12 cellular contexts compared by ENCODE assay signal in the genomic region with DNA sequence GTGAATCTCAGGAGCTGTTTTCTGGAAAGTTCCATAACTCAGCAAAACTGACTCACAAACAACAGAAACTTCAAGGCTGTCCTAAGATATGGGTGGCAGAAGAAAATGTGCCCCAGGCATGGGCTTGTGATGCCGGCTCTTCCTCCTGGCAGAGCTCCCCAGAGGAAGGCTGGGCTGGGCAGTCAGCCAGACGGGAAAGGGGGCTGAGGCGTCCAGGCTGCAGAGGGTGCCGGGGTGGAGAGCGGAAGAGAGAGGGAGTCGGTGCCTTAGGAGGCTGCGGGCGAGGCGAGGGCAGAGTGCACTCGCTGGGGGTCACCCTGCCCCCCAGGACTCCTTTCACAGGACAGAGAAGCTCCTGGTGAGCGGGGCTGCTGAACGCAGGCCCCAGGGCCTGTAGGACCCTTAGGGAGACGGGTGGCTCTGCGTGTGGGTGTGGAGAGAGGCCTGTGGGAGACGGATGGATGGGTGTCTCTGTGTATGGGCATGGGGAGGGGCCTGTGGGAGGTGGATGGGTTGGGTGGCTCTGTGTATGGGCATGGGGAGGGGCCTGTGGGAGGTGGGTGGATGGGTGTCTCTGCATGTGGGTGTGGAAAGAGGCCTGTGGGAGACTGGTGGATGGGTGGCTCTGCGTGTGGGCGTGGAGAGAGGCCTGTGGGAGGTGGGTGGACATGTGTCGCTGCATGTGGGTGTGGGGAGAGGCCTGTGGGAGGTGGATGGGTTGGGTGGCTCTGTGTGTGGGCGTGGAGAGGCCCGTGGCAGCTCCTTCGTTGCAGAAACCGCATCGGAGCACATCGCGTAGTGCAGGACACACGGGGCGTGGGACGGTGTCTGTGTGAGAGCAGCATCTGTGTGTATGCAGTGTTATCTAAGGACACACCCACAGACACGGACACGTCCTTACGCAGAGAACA. TPM values are rescaled to one million over a fixed set of nuclear protein-coding genes. Genes with fewer than 3 reads are reported as not detected.
A peak's percentile ranks its signal among the peaks of the same experiment; 100 is the strongest.
DNase-seq lines count a peak whose midpoint lies in the region; ATAC-seq and TF ChIP-seq lines count a peak whose summit lies in the region.
"Had no signal": no experiment of that assay in that cellular context is flagged by ENCODE, and none has a peak within 500 bp of the region (broad histone marks: within the 10 kb centered on the region; RNA-seq: fewer than 3 reads in every experiment).

No MANE protein-coding gene starts in this region.

- H3K27ac Mint-ChIP-seq in MCF 10A (ENCODE audit: low read depth, unreplicated experiment) (peak overlapping the region; percentile 37), progenitor cell of endocrine pancreas (peak overlapping the region; percentile 73)
- H3K27ac Mint-ChIP-seq: CD8-positive, alpha-beta T cell had no signal

- ATAC-seq in right cardiac atrium: peak; percentile 40 to 58
- ATAC-seq: CD8-positive, alpha-beta T cell; GM12878 had no signal

- no peaks in the 10 kb centered on the region for H3K27me3 Mint-ChIP-seq in MCF 10A (ENCODE audit: insufficient read depth, unreplicated experiment)
- H3K27me3 Mint-ChIP-seq in progenitor cell of endocrine pancreas: no peaks in the 10 kb centered on the region

- H3K36me3 Mint-ChIP-seq in MCF 10A (ENCODE audit: insufficient read depth, unreplicated experiment) (peaks cover 16% of the 10 kb centered on the region), progenitor cell of endocrine pancreas (ENCODE audit: insufficient read depth) (peaks cover 26% of the 10 kb centered on the region)

- H3K4me1 Mint-ChIP-seq in MCF 10A (ENCODE audit: insufficient read depth, unreplicated experiment) (peaks cover 36% of the 10 kb centered on the region), progenitor cell of endocrine pancreas (ENCODE audit: low read depth) (peaks cover 8% of the 10 kb centered on the region)

- in situ Hi-C loops in GM23248 (cut with MboI): no loop called here

- H3K27me3 ChIP-seq in GM23248 (replicated peaks; ENCODE audit: insufficient read depth): no peaks in the 10 kb centered on the region
- no peaks in the 10 kb centered on the region for H3K27me3 ChIP-seq in right cardiac atrium (ENCODE audit: control insufficient read depth, insufficient read depth)
- H3K27me3 ChIP-seq in prostate gland (replicated peaks; ENCODE audit: insufficient read depth): no peaks in the 10 kb centered on the region
- H3K27me3 ChIP-seq in MG63: no peaks in the 10 kb centered on the region

- H3K27ac ChIP-seq in GM23248 (peak overlapping the region; percentile 83), right cardiac atrium (ENCODE audit: low read length) (no peak overlapping the region), prostate gland (no peak overlapping the region)

- no peaks in the 10 kb centered on the region for H3K9me2 ChIP-seq in GM23248 (ENCODE audit: insufficient read depth)

- peaks cover 92% of the 10 kb centered on the region for H3K79me2 ChIP-seq in GM23248 (ENCODE audit: insufficient read depth)

- no peak overlapping the region for H2AFZ ChIP-seq in GM23248

- BruUV-seq in MCF 10A (replicated peaks; lab: Mats Ljungman, UMichigan): no TSS peak

- POLR2A ChIA-PET in MCF 10A (lab: Yijun Ruan, JAX): interaction anchor here (0.6 kb wide), 2 partner anchors 43 to 283 kb away, joined by 3 read pairs; no protein-coding TSS in a partner anchor

- H4K20me1 ChIP-seq in GM23248 (ENCODE audit: insufficient read depth): no peaks in the 10 kb centered on the region

- DNase-seq in GM23248 (peak; percentile 76), MCF 10A (ENCODE audit: unreplicated experiment) (peak; percentile 68), right cardiac atrium (peak in 2 of 3 donors; percentile 79 to 83), progenitor cell of endocrine pancreas (ENCODE audit: low spot score, unreplicated experiment) (no peak), NCI-H345 (lab: John Stamatoyannopoulos, UW) (no peak), prostate gland (ENCODE audit: low spot score) (no peak), MG63 (no peak)
- no peak for DNase-seq in activated effector memory CD4-positive, alpha-beta T cell treated with Interleukin-2 at 50 U/mL for 16 hours
- DNase-seq: CD8-positive, alpha-beta T cell; glutamatergic neuron; NCI-H187 treated with DMSO at 0.1 percent for 48 hours had no signal

- H3K4me3 Mint-ChIP-seq in MCF 10A (ENCODE audit: unreplicated experiment): no peak overlapping the region
- no peak overlapping the region for H3K4me3 Mint-ChIP-seq in progenitor cell of endocrine pancreas (ENCODE audit: low read depth)
- H3K4me3 Mint-ChIP-seq: CD8-positive, alpha-beta T cell had no signal

- intact Hi-C loops in MCF 10A (cut with micrococcal nuclease) (no loop called here), right cardiac atrium (cut with DNase I) (no loop called here), prostate gland (cut with DNase I) (no loop called here)

- no peaks in the 10 kb centered on the region for H3K36me3 ChIP-seq in GM23248 (ENCODE audit: low read depth)
- H3K36me3 ChIP-seq in prostate gland: no peaks in the 10 kb centered on the region
- no peaks in the 10 kb centered on the region for H3K36me3 ChIP-seq in MG63

- H3K9me3 ChIP-seq in GM23248 (ENCODE audit: low read depth) (no peaks in the 10 kb centered on the region), right cardiac atrium (ENCODE audit: control insufficient read depth, low read length) (no peaks in the 10 kb centered on the region), prostate gland (no peaks in the 10 kb centered on the region), MG63 (no peaks in the 10 kb centered on the region)

- H3K4me1 ChIP-seq in GM23248 (ENCODE audit: insufficient read depth) (peaks cover 21% of the 10 kb centered on the region), right cardiac atrium (ENCODE audit: control insufficient read depth, insufficient read depth, low read length) (peaks cover 7% of the 10 kb centered on the region), prostate gland (replicated peaks) (no peaks in the 10 kb centered on the region)

- CTCF ChIA-PET in MCF 10A (lab: Yijun Ruan, JAX): no interaction called here

- 54 to 55% methylated on average over 27 to 31 of the region's 31 CpGs for WGBS in GM23248 (ENCODE audit: low coverage in 1 of 2, low lambda C conversion rate in 2 of 2, missing lambda C conversion rate in 2 of 2), 2 experiments
- WGBS in right cardiac atrium: 54% methylated on average over 31 of the region's 31 CpGs
- WGBS in prostate gland: 69% methylated on average over 31 of the region's 31 CpGs

- no peaks in the 10 kb centered on the region for H3K9me3 Mint-ChIP-seq in MCF 10A (ENCODE audit: unreplicated experiment)
- no peaks in the 10 kb centered on the region for H3K9me3 Mint-ChIP-seq in progenitor cell of endocrine pancreas (ENCODE audit: low read depth)
- H3K9me3 Mint-ChIP-seq: CD8-positive, alpha-beta T cell had no signal

- no peak for TF ChIP-seq POLR2A in prostate gland (IDR thresholded peaks at IDR 0.05)

- no peak for TF ChIP-seq CTCF in MCF 10A (IDR thresholded peaks at IDR 0.05; ENCODE audit: unreplicated experiment)
- TF ChIP-seq CTCF in progenitor cell of endocrine pancreas (IDR thresholded peaks at IDR 0.05; ENCODE audit: unreplicated experiment): no peak
- no peak for TF ChIP-seq CTCF in prostate gland (IDR thresholded peaks at IDR 0.05)

- no peaks in the 10 kb centered on the region; the same call in 1 of the 2 replicates for H3F3A ChIP-seq in GM23248 (ENCODE audit: insufficient read depth)

- peak overlapping the region; percentile 37 for H3K4me2 ChIP-seq in GM23248 (ENCODE audit: unreplicated experiment)

- peak overlapping the region; percentile 66 for H3K9ac ChIP-seq in GM23248

- H3K4me3 ChIP-seq in GM23248 (no peak overlapping the region), right cardiac atrium (ENCODE audit: low read length) (no peak overlapping the region), prostate gland (no peak overlapping the region), MG63 (no peak overlapping the region)
- H3K4me3 ChIP-seq: GM12878 had no signal

RNA-seq across cellular contexts. Expression of gene PCGF3, which starts 15.9 kb away (rescaled TPM):
- total RNA-seq in GM23248 (2014; rRNA removed; shearing (Covaris generic)): 26.0 and 36.9 TPM in 2 replicates
- polyA plus RNA-seq in GM23248 (2016; fragmentation: Nextera tagmentation; extraction: Ambion mirVana) (21.0 TPM in 2 replicates), right cardiac atrium (30.1 TPM)
- total RNA-seq in MCF 10A (2022) (26.5 and 33.5 TPM in 2 replicates), right cardiac atrium (10 to 100 TPM; 25.0 to 28.6 (median 26.4) TPM), progenitor cell of endocrine pancreas (79.8 and 87.9 TPM in 2 replicates), prostate gland (100 to 1,000 TPM in 1 of 2 donors, 10 to 100 TPM in 1; 59.0 to 135 TPM)
- 9.9 and 25.5 TPM in 2 replicates for total RNA-seq in MG63 (2014; rRNA removed; shearing (Covaris generic); ENCODE audit: low replicate concordance)

RNA-seq across cellular contexts. Expression of gene SLC49A3, which starts 32.6 kb away (rescaled TPM):
- 9.1 and 12.5 TPM in 2 replicates for total RNA-seq in GM23248 (2014; rRNA removed; shearing (Covaris generic))
- polyA plus RNA-seq in GM23248 (2016; fragmentation: Nextera tagmentation; extraction: Ambion mirVana) (5.2 and 5.3 TPM in 2 replicates), right cardiac atrium (10.6 TPM)
- total RNA-seq in MCF 10A (2022) (not detected in 2 replicates), right cardiac atrium (10 to 100 TPM; 13.7 to 19.5 (median 16.9) TPM), progenitor cell of endocrine pancreas (12.9 and 13.1 TPM in 2 replicates), prostate gland (10 to 100 TPM in 1 of 2 donors, 1 to 10 TPM in 1; 2.6 to 11.0 TPM)
- 0.49 TPM in 1 of 2 replicates, not detected in the other for total RNA-seq in MG63 (2014; rRNA removed; shearing (Covaris generic); ENCODE audit: low replicate concordance)

RNA-seq across cellular contexts. Expression of gene MYL5, which starts 47.2 kb away (rescaled TPM):
- total RNA-seq in GM23248 (2014; rRNA removed; shearing (Covaris generic)): 14.9 and 21.9 TPM in 2 replicates
- 24.5 and 29.3 TPM in 2 replicates for polyA plus RNA-seq in GM23248 (2016; fragmentation: Nextera tagmentation; extraction: Ambion mirVana)
- total RNA-seq in MCF 10A (2022): 30.6 and 32.9 TPM in 2 replicates
- total RNA-seq in right cardiac atrium: 1 to 10 TPM; 4.0 to 6.0 (median 4.7) TPM
- polyA plus RNA-seq in right cardiac atrium: 3.8 TPM
- total RNA-seq in progenitor cell of endocrine pancreas: 22.6 and 23.7 TPM in 2 replicates
- total RNA-seq in prostate gland: 10 to 100 TPM; 14.6 to 25.7 TPM
- total RNA-seq in MG63 (2014; rRNA removed; shearing (Covaris generic); ENCODE audit: low replicate concordance): 1.2 TPM in 1 of 2 replicates, not detected in the other

RNA-seq across cellular contexts. Expression of gene ATP5ME, which starts 47.4 kb away (rescaled TPM):
- total RNA-seq in GM23248 (2014; rRNA removed; shearing (Covaris generic)): 15.6 and 26.3 TPM in 2 replicates
- polyA plus RNA-seq in GM23248 (2016; fragmentation: Nextera tagmentation; extraction: Ambion mirVana): 472 and 478 TPM in 2 replicates
- total RNA-seq in MCF 10A (2022): 355 and 389 TPM in 2 replicates
- total RNA-seq in right cardiac atrium: 100 to 1,000 TPM; 689 to 911 (median 734) TPM
- 1,352 TPM for polyA plus RNA-seq in right cardiac atrium
- total RNA-seq in progenitor cell of endocrine pancreas: 235 and 236 TPM in 2 replicates
- 100 to 1,000 TPM; 148 to 313 TPM for total RNA-seq in prostate gland
- 183 TPM in 1 of 2 replicates, not detected in the other for total RNA-seq in MG63 (2014; rRNA removed; shearing (Covaris generic); ENCODE audit: low replicate concordance)

Comparison
In these comparisons a context has a peak if more than half of its experiments do, and no peak if none do; other contexts are left out.
1. DNase-seq: peak in GM23248 (single experiment), MCF 10A (single experiment) and right cardiac atrium (2 of 3); none in progenitor cell of endocrine pancreas (single experiment), activated effector memory CD4-positive, alpha-beta T cell treated with Interleukin-2 at 50 U/mL for 16 hours (single experiment), NCI-H345 (single experiment), prostate gland (single experiment) and MG63 (single experiment).